Comparison of ENCODE assay signal across 17 cellular contexts in genomic region chr17:47318197-47318918, GRCh38.
"Had no signal": no experiment of that assay in that cellular context is flagged by ENCODE, and none has a peak within 500 bp of the region (broad histone marks: within the 10 kb centered on the region; RNA-seq: fewer than 3 reads in every experiment).

No MANE protein-coding gene starts in this region.

- H3K4me1 Mint-ChIP-seq: activated T-helper 17 cell treated with anti-CD3 and anti-CD28 coated beads, Interleukin-2, amount 50 U/mL, for 72 hours had no signal

- H3K4me2 ChIP-seq: hepatocyte, smooth muscle cell had no signal

- H3K27ac ChIP-seq: hepatocyte, prostate gland, upper lobe of right lung had no signal

- H3K4me3 Mint-ChIP-seq: activated T-helper 17 cell treated with anti-CD3 and anti-CD28 coated beads, Interleukin-2, amount 50 U/mL, for 72 hours; neural crest cell; stimulated activated naive CD8-positive, alpha-beta T cell treated with anti-CD3 and anti-CD28 coated beads, Interleukin-15, Interleukin-2, amounts not matched to agents 100 ng/mL and 50 ng/mL, for 24 hours had no signal

- ATAC-seq: activated T-helper 17 cell treated with anti-CD3 and anti-CD28 coated beads, Interleukin-2, amount 50 U/mL, for 72 hours; right cardiac atrium; upper lobe of right lung had no signal

- H3K27ac Mint-ChIP-seq: activated T-helper 17 cell treated with anti-CD3 and anti-CD28 coated beads, Interleukin-2, amount 50 U/mL, for 72 hours; stimulated activated naive CD8-positive, alpha-beta T cell treated with anti-CD3 and anti-CD28 coated beads, Interleukin-15, Interleukin-2, amounts not matched to agents 100 ng/mL and 50 ng/mL, for 24 hours had no signal

- H3K4me3 ChIP-seq: esophagus squamous epithelium, hepatocyte, prostate gland, smooth muscle cell, thoracic aorta, upper lobe of right lung had no signal

- H3K9me3 ChIP-seq: esophagus squamous epithelium, prostate gland, thoracic aorta, upper lobe of right lung had no signal

- H2AFZ ChIP-seq: hepatocyte had no signal

- H3K4me1 ChIP-seq: prostate gland had no signal

- H3K79me2 ChIP-seq: hepatocyte had no signal

- DNase-seq: activated CD4-positive, alpha-beta T cell treated with anti-CD3 and anti-CD28 coated beads, Interleukin-2, amount 50 U/mL, for 4 hours; activated CD4-positive, CD25-positive, alpha-beta regulatory T cell treated with anti-CD3 and anti-CD28 coated beads, Interleukin-2, amount 50 U/mL, for 72 hours; activated naive CD4-positive, alpha-beta T cell treated with Interleukin-2 at 50 U/mL for 16 hours; anterior cingulate cortex; cortex of kidney; effector CD8-positive, alpha-beta T cell; esophagus squamous epithelium; islet precursor cell; right cardiac atrium; upper lobe of right lung had no signal

- H3K36me3 ChIP-seq: esophagus squamous epithelium, prostate gland, thoracic aorta, upper lobe of right lung had no signal

- H3K27me3 ChIP-seq: esophagus squamous epithelium, hepatocyte, upper lobe of right lung had no signal

- H3K9me3 Mint-ChIP-seq: stimulated activated naive CD8-positive, alpha-beta T cell treated with anti-CD3 and anti-CD28 coated beads, Interleukin-15, Interleukin-2, amounts not matched to agents 100 ng/mL and 50 ng/mL, for 24 hours had no signal
